8 cellular contexts compared by ENCODE assay signal in genomic region chr4:102826890-102827673, GRCh38. TPM values are rescaled to one million over a fixed set of nuclear protein-coding genes. Genes with fewer than 3 reads are reported as not detected.
A peak's percentile ranks its signal among the peaks of the same experiment; 100 is the strongest.
DNase-seq lines count a peak whose midpoint lies in the region; ATAC-seq and TF ChIP-seq lines count a peak whose summit lies in the region.

Gene UBE2D3 (minus strand): TSS chr4:102827551. CDS start chr4:102826508, 1,043 bp downstream.

- H3K4me3 ChIP-seq in HFF-Myc (replicated peaks; ENCODE audit: low read depth, low read length) (peak within 1 kb of the TSS; percentile 98), NB4 (ENCODE audit: low read depth, low read length) (peak within 1 kb of the TSS; percentile 98), osteoblast (ENCODE audit: insufficient read depth, low read length) (peak within 1 kb of the TSS; percentile 95), thoracic aorta (peak within 1 kb of the TSS; percentile 88)

- H3K9me3 ChIP-seq in osteoblast (ENCODE audit: low read depth, low read length): no peaks in the 10 kb centered on the region
- no peaks in the 10 kb centered on the region for H3K9me3 ChIP-seq in thoracic aorta

- peaks cover 21% of the 10 kb centered on the region for H3K36me3 Mint-ChIP-seq in activated naive CD4-positive, alpha-beta T cell treated with anti-CD3 and anti-CD28 coated beads, Interleukin-2, amount 10 ng/mL, durations not matched to agents 7 days and 5 days

- H3K4me3 Mint-ChIP-seq in activated naive CD4-positive, alpha-beta T cell treated with anti-CD3 and anti-CD28 coated beads, Interleukin-2, amount 10 ng/mL, durations not matched to agents 7 days and 5 days: no peak within 1 kb of the TSS

- TF ChIP-seq CTCF in HFF-Myc (IDR thresholded peaks at IDR 0.05; ENCODE audit: low read depth, low read length, missing control alignments): no peak
- peak; percentile 3 for TF ChIP-seq CTCF in NB4 (IDR thresholded peaks at IDR 0.05; ENCODE audit: low read depth, low read length)
- TF ChIP-seq CTCF in osteoblast (IDR thresholded peaks at IDR 0.05; ENCODE audit: extremely low read depth, low read depth, low read length): no peak
- peak; percentile 8 for TF ChIP-seq CTCF in thoracic aorta (IDR thresholded peaks at IDR 0.05)

- DNase-seq in GM04504 (ENCODE audit: low read depth) (peak; percentile 91), HFF-Myc (ENCODE audit: extremely low read depth, low read depth) (peak; percentile 59), NB4 (ENCODE audit: low read depth) (peak; percentile 97), SK-N-DZ (ENCODE audit: low spot score) (peak; percentile 91), glomerular endothelial cell (ENCODE audit: extremely low read depth, low read depth, low spot score) (no peak), osteoblast (ENCODE audit: insufficient read length, low spot score, missing footprints) (peak; percentile 90), thoracic aorta (ENCODE audit: low spot score) (peak; percentile 80)
- peak; percentile 95 for DNase-seq in activated naive CD4-positive, alpha-beta T cell treated with anti-CD3 and anti-CD28 coated beads, Interleukin-2, amount 10 ng/mL, durations not matched to agents 7 days and 5 days

- peak within 1 kb of the TSS; percentile 94 for H2AFZ ChIP-seq in osteoblast (ENCODE audit: low read length)

- peaks cover 33% of the 10 kb centered on the region for H3K4me1 ChIP-seq in osteoblast (ENCODE audit: insufficient read depth, low read length)
- H3K4me1 ChIP-seq in thoracic aorta (ENCODE audit: control insufficient read depth in 1 of 2, low read depth in 2 of 2): peaks cover 11 to 33% of the 10 kb centered on the region in 2 donors

- peaks cover 42% of the 10 kb centered on the region for H4K20me1 ChIP-seq in osteoblast (ENCODE audit: insufficient read depth, low read length)

- H3K27ac ChIP-seq in osteoblast (ENCODE audit: low read depth, low read length) (peak within 1 kb of the TSS; percentile 96), thoracic aorta (peak within 1 kb of the TSS; percentile 98 to 100)

- H3K4me2 ChIP-seq in osteoblast (ENCODE audit: insufficient read depth, low read length): peak within 1 kb of the TSS; percentile 97

- H3K27ac Mint-ChIP-seq in activated naive CD4-positive, alpha-beta T cell treated with anti-CD3 and anti-CD28 coated beads, Interleukin-2, amount 10 ng/mL, durations not matched to agents 7 days and 5 days: no peak within 1 kb of the TSS

- H3K36me3 ChIP-seq in osteoblast (ENCODE audit: insufficient read depth, low read length) (peaks cover 9% of the 10 kb centered on the region), thoracic aorta (no peaks in the 10 kb centered on the region)

- H3K9me3 Mint-ChIP-seq in activated naive CD4-positive, alpha-beta T cell treated with anti-CD3 and anti-CD28 coated beads, Interleukin-2, amount 10 ng/mL, durations not matched to agents 7 days and 5 days: no peaks in the 10 kb centered on the region

- H3K79me2 ChIP-seq in osteoblast (ENCODE audit: insufficient read depth, low read length): peaks cover 67% of the 10 kb centered on the region

- peaks cover 41% of the 10 kb centered on the region for H3K4me1 Mint-ChIP-seq in activated naive CD4-positive, alpha-beta T cell treated with anti-CD3 and anti-CD28 coated beads, Interleukin-2, amount 10 ng/mL, durations not matched to agents 7 days and 5 days

- CTCF ChIA-PET in activated naive CD4-positive, alpha-beta T cell treated with anti-CD3 and anti-CD28 coated beads, Interleukin-2, amount 10 ng/mL, durations not matched to agents 7 days and 5 days (lab: Charles Lee): interaction anchor here (0.9 to 4.3 kb wide), 4 partner anchors 23 to 66 kb away, joined by 3 to 26 read pairs (median 4); partner anchors contain the start of genes CISD2 and MANBA

- ATAC-seq in thoracic aorta (ENCODE audit: insufficient number of reproducible peaks, low FRiP score, low read depth): peak; percentile 73

- H3K27me3 ChIP-seq in osteoblast (ENCODE audit: insufficient read depth, low read length): no peaks in the 10 kb centered on the region
- H3K27me3 ChIP-seq in thoracic aorta (replicated peaks; ENCODE audit: insufficient read depth): no peaks in the 10 kb centered on the region

- TF ChIP-seq POLR2A in NB4 (IDR thresholded peaks at IDR 0.05; ENCODE audit: extremely low read depth, insufficient read length): peak; percentile 81

- peaks cover 5% of the 10 kb centered on the region for H3K27me3 Mint-ChIP-seq in activated naive CD4-positive, alpha-beta T cell treated with anti-CD3 and anti-CD28 coated beads, Interleukin-2, amount 10 ng/mL, durations not matched to agents 7 days and 5 days

RNA-seq across cellular contexts. Expression of gene UBE2D3, which starts in this region (rescaled TPM):
- 212 and 231 TPM in 2 replicates for polyA plus RNA-seq in SK-N-DZ (2014; cell fraction: cytosol; rRNA removed)
- 192 and 244 TPM in 2 replicates for polyA plus RNA-seq in SK-N-DZ (2014; cell fraction: nucleus; rRNA removed)
- total RNA-seq in glomerular endothelial cell (319 and 344 TPM in 2 replicates), osteoblast (390 and 426 TPM in 2 replicates), thoracic aorta (100 to 1,000 TPM; 245 to 376 TPM)

Comparison
In these comparisons a context has a peak if more than half of its experiments do, and no peak if none do; other contexts are left out.
1. CTCF ChIP-seq: peak in NB4 (single experiment) and thoracic aorta (single experiment); none in HFF-Myc (single experiment) and osteoblast (single experiment).
2. Peak in every context shown above with its lines, with median percentiles within 50 percentile points of each other: H3K4me3 ChIP-seq.